In genomic region chr5:68433921-68434879, GRCh38 we compare ENCODE assay signal across 8 cellular contexts.
DNase-seq lines count a peak whose midpoint lies in the region; ATAC-seq and TF ChIP-seq lines count a peak whose summit lies in the region.

No MANE protein-coding gene starts in this region.

- peak overlapping the region; percentile 66 for H3K4me3 Mint-ChIP-seq in activated CD4-positive, alpha-beta T cell treated with anti-CD3 and anti-CD28 coated beads, Interleukin-2, amount 10 ng/mL, durations not matched to agents 24 days and 14 days

- peaks cover 3% of the 10 kb centered on the region for H3K36me3 Mint-ChIP-seq in activated CD4-positive, alpha-beta T cell treated with anti-CD3 and anti-CD28 coated beads, Interleukin-2, amount 10 ng/mL, durations not matched to agents 24 days and 14 days (ENCODE audit: low read depth)

- H3K27me3 ChIP-seq in colonic mucosa (no peaks in the 10 kb centered on the region), lower lobe of right lung (ENCODE audit: low read depth) (no peaks in the 10 kb centered on the region)

- peak overlapping the region in 1 of 2 donors; percentile 47 for H3K9ac ChIP-seq in colonic mucosa (ENCODE audit: low read depth in 2 of 2, low read length in 2 of 2)

- no peaks in the 10 kb centered on the region for H3K9me3 Mint-ChIP-seq in activated CD4-positive, alpha-beta T cell treated with anti-CD3 and anti-CD28 coated beads, Interleukin-2, amount 10 ng/mL, durations not matched to agents 24 days and 14 days

- H3K4me1 ChIP-seq in colonic mucosa (no peaks in the 10 kb centered on the region), lower lobe of right lung (peaks cover 23% of the 10 kb centered on the region)

- H3K27ac ChIP-seq in colonic mucosa, result peak overlapping the region; percentile 48
- peak overlapping the region; percentile 71 for H3K27ac ChIP-seq in lower lobe of right lung

- in situ Hi-C loops in Caki2 (cut with HindIII; ENCODE audit: low pct_unique_long_range_greater_than_20kb, low sequenced_read_pairs), result no loop called here

- no peak overlapping the region for H3K4me3 ChIP-seq in Jurkat, Clone E6-1 (ENCODE audit: low read length)
- H3K4me3 ChIP-seq in colonic mucosa, result no peak overlapping the region
- H3K4me3 ChIP-seq in lower lobe of right lung, result peak overlapping the region; percentile 7

- TF ChIP-seq CTCF in colonic mucosa (IDR thresholded peaks at IDR 0.05), result no peak
- TF ChIP-seq CTCF in lower lobe of right lung (IDR thresholded peaks at IDR 0.05), result no peak

- ATAC-seq in GM21723 (IDR thresholded peaks at IDR 0.05; ENCODE audit: unreplicated experiment) (peak; percentile 97), lower lobe of right lung (peak; percentile 89 to 93)

- H3K4me1 Mint-ChIP-seq in activated CD4-positive, alpha-beta T cell treated with anti-CD3 and anti-CD28 coated beads, Interleukin-2, amount 10 ng/mL, durations not matched to agents 24 days and 14 days, result peaks cover 54% of the 10 kb centered on the region

- H3K27me3 Mint-ChIP-seq in activated CD4-positive, alpha-beta T cell treated with anti-CD3 and anti-CD28 coated beads, Interleukin-2, amount 10 ng/mL, durations not matched to agents 24 days and 14 days, result peaks cover 37% of the 10 kb centered on the region

- DNase-seq in Caki2 (ENCODE audit: low read depth) (peak; percentile 98), colonic mucosa (peak; percentile 59), lower lobe of right lung (peak; percentile 86), NCI-H2227 treated with DMSO at 0.1 percent for 48 hours (lab: John Stamatoyannopoulos, UW) (no peak)
- DNase-seq in Jurkat, Clone E6-1 (ENCODE audit: low read depth, low spot score), result peak; percentile 79
- DNase-seq in activated CD4-positive, alpha-beta T cell treated with anti-CD3 and anti-CD28 coated beads, Interleukin-2, amount 10 ng/mL, durations not matched to agents 24 days and 14 days, result peak; percentile 96
- peak; percentile 80 to 94 (median 92) for DNase-seq in stimulated activated CD4-positive, alpha-beta T cell treated with anti-CD3 and anti-CD28 coated beads, TNF-alpha, amount 100 ng/mL, for 4 hours (ENCODE audit: low read depth in 3 of 3)

- intact Hi-C loops in activated CD4-positive, alpha-beta T cell treated with anti-CD3 and anti-CD28 coated beads, Interleukin-2, amount 10 ng/mL, durations not matched to agents 24 days and 14 days (cut with micrococcal nuclease), result loop anchor here (1.0 to 5.0 kb wide), 9 partner anchors 9 to 458 kb away; no protein-coding TSS in a partner anchor
- intact Hi-C loops in colonic mucosa (cut with DNase I) (no loop called here), lower lobe of right lung (cut with DNase I) (no loop called here)

- H3K36me3 ChIP-seq in colonic mucosa (no peaks in the 10 kb centered on the region), lower lobe of right lung (no peaks in the 10 kb centered on the region)

- peak overlapping the region; percentile 84 for H3K27ac Mint-ChIP-seq in activated CD4-positive, alpha-beta T cell treated with anti-CD3 and anti-CD28 coated beads, Interleukin-2, amount 10 ng/mL, durations not matched to agents 24 days and 14 days

- H3K9me3 ChIP-seq in colonic mucosa (no peaks in the 10 kb centered on the region), lower lobe of right lung (no peaks in the 10 kb centered on the region)
